1 cellular context compared by ENCODE assay signal in the genomic region with DNA sequence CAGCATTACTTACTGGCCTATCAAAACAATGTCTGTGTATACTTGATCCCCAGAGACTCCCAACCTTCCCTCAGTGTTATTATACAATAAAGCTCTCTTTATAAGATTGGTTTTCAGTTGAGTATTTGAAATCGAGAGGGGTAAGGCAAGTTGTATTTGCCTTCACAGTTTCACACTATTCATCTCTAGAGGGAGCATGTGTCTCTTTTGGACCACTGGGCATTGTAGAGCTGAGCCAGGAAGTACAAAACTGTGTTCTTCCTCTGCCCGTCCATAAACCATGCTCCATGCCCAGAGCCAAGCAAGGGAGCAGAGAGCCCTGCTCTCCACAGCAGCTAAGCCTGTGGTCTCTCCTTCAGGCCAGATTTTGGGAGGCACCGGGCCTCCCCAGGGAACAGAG.
TF ChIP-seq lines count a peak whose summit lies in the region.

No MANE protein-coding gene starts in this region.

TF ChIP-seq in liver, 16 proteins besides CTCF, POLR2A, EP300 and RAD21:
- TF ChIP-seq TAF1 (conservative IDR thresholded peaks at IDR 0.05), result no peak
- TF ChIP-seq FOXA1 (IDR thresholded peaks at IDR 0.05), result no peak
- TF ChIP-seq, protein P1, sequence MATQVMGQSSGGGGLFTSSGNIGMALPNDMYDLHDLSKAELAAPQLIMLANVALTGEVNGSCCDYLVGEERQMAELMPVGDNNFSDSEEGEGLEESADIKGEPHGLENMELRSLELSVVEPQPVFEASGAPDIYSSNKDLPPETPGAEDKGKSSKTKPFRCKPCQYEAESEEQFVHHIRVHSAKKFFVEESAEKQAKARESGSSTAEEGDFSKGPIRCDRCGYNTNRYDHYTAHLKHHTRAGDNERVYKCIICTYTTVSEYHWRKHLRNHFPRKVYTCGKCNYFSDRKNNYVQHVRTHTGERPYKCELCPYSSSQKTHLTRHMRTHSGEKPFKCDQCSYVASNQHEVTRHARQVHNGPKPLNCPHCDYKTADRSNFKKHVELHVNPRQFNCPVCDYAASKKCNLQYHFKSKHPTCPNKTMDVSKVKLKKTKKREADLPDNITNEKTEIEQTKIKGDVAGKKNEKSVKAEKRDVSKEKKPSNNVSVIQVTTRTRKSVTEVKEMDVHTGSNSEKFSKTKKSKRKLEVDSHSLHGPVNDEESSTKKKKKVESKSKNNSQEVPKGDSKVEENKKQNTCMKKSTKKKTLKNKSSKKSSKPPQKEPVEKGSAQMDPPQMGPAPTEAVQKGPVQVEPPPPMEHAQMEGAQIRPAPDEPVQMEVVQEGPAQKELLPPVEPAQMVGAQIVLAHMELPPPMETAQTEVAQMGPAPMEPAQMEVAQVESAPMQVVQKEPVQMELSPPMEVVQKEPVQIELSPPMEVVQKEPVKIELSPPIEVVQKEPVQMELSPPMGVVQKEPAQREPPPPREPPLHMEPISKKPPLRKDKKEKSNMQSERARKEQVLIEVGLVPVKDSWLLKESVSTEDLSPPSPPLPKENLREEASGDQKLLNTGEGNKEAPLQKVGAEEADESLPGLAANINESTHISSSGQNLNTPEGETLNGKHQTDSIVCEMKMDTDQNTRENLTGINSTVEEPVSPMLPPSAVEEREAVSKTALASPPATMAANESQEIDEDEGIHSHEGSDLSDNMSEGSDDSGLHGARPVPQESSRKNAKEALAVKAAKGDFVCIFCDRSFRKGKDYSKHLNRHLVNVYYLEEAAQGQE (IDR thresholded peaks at IDR 0.05), result no peak
- TF ChIP-seq JUND (IDR thresholded peaks at IDR 0.05), result no peak
- no peak for TF ChIP-seq RXRA (IDR thresholded peaks at IDR 0.05)
- no peak for TF ChIP-seq GABPA (IDR thresholded peaks at IDR 0.05 in 1 of 2, conservative IDR thresholded peaks at IDR 0.05 in 1 of 2)
- TF ChIP-seq FOXA2 (IDR thresholded peaks at IDR 0.05), result no peak
- no peak for TF ChIP-seq NR2F2 (IDR thresholded peaks at IDR 0.05)
- TF ChIP-seq HNF4G (IDR thresholded peaks at IDR 0.05), result no peak
- TF ChIP-seq, protein P2, sequence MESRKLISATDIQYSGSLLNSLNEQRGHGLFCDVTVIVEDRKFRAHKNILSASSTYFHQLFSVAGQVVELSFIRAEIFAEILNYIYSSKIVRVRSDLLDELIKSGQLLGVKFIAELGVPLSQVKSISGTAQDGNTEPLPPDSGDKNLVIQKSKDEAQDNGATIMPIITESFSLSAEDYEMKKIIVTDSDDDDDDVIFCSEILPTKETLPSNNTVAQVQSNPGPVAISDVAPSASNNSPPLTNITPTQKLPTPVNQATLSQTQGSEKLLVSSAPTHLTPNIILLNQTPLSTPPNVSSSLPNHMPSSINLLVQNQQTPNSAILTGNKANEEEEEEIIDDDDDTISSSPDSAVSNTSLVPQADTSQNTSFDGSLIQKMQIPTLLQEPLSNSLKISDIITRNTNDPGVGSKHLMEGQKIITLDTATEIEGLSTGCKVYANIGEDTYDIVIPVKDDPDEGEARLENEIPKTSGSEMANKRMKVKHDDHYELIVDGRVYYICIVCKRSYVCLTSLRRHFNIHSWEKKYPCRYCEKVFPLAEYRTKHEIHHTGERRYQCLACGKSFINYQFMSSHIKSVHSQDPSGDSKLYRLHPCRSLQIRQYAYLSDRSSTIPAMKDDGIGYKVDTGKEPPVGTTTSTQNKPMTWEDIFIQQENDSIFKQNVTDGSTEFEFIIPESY (IDR thresholded peaks at IDR 0.05), result no peak
- TF ChIP-seq, protein P3, sequence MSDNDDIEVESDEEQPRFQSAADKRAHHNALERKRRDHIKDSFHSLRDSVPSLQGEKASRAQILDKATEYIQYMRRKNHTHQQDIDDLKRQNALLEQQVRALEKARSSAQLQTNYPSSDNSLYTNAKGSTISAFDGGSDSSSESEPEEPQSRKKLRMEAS (IDR thresholded peaks at IDR 0.05), result no peak
- no peak for TF ChIP-seq YY1 (IDR thresholded peaks at IDR 0.05)
